ENCODE assay signal across 8 cellular contexts in genomic region chr20:33730946-33731692, GRCh38. TPM values are rescaled to one million over a fixed set of nuclear protein-coding genes. Genes with fewer than 3 reads are reported as not detected.
DNase-seq lines count a peak whose midpoint lies in the region; ATAC-seq and TF ChIP-seq lines count a peak whose summit lies in the region.

No MANE protein-coding gene starts in this region.

- peak in 3 of 4 donors; percentile 1 to 6 (median 5) for ATAC-seq in heart left ventricle
- no peak for ATAC-seq in Right ventricle myocardium superior (ENCODE audit: poor library complexity)
- no peak for ATAC-seq in central memory CD8-positive, alpha-beta T cell (replicated peaks; ENCODE audit: extremely low read depth, poor library complexity, severe bottlenecking)
- no peak for ATAC-seq in left lobe of liver

- H3K27ac ChIP-seq in heart left ventricle (peak overlapping the region; percentile 86 to 99 (median 92)), mucosa of rectum (ENCODE audit: low read depth in 2 of 2, low read length in 2 of 2) (peak overlapping the region; percentile 89 to 92)

- no peak for TF ChIP-seq CTCF in heart left ventricle (IDR thresholded peaks at IDR 0.05)

- no peak for DNase-seq in heart left ventricle
- DNase-seq in Right ventricle myocardium superior = no peak
- DNase-seq in central memory CD8-positive, alpha-beta T cell (ENCODE audit: low spot score in 2 of 2) = no peak
- no peak for DNase-seq in left lobe of liver (ENCODE audit: low spot score)
- DNase-seq in DMS53 treated with DMSO at 0.1 percent for 48 hours (lab: John Stamatoyannopoulos, UW; ENCODE audit: unreplicated experiment) = no peak
- DNase-seq in stimulated activated CD4-positive, alpha-beta T cell treated with anti-CD3 and anti-CD28 coated beads, Interleukin-1b, Interleukin-23, amount 100 ng/mL, for 48 hours = no peak
- no peak for DNase-seq in SKM-1 treated with dmso at 0.1 percent for 144 hours (lab: John Stamatoyannopoulos, UW; ENCODE audit: unreplicated experiment)

- H3K36me3 Mint-ChIP-seq in central memory CD8-positive, alpha-beta T cell (ENCODE audit: insufficient read depth) = peaks cover 3% of the 10 kb centered on the region

- H3K4me3 ChIP-seq in heart left ventricle (peak overlapping the region; percentile 42 to 71 (median 64)), mucosa of rectum (ENCODE audit: low read length in 2 of 2) (peak overlapping the region; percentile 68 to 74)

- WGBS in heart left ventricle, 4 donors = 77 to 81% (median 80%) methylated on average over 18 of the region's 18 CpGs

- peak overlapping the region; percentile 95 for H3K27ac Mint-ChIP-seq in central memory CD8-positive, alpha-beta T cell (ENCODE audit: low read depth)

- H3K27me3 Mint-ChIP-seq in central memory CD8-positive, alpha-beta T cell = no peaks in the 10 kb centered on the region

- H3K9me3 Mint-ChIP-seq in central memory CD8-positive, alpha-beta T cell = no peaks in the 10 kb centered on the region

- H3K9me3 ChIP-seq in heart left ventricle (peaks cover 0 to 7% (median 3%) of the 10 kb centered on the region in 12 donors), mucosa of rectum (ENCODE audit: control insufficient read depth in 2 of 2, low read length in 2 of 2) (peaks cover 0 to under 1% of the 10 kb centered on the region in 2 donors)

- TF ChIP-seq POLR2A in heart left ventricle (IDR thresholded peaks at IDR 0.05) = no peak

- H3K36me3 ChIP-seq in heart left ventricle (no peaks in the 10 kb centered on the region), mucosa of rectum (ENCODE audit: control insufficient read depth in 2 of 2, insufficient read depth in 2 of 2, low read length in 2 of 2) (no peaks in the 10 kb centered on the region)

- H3K4me1 ChIP-seq in heart left ventricle (peaks cover 0 to 29% (median 20%) of the 10 kb centered on the region in 12 donors), mucosa of rectum (ENCODE audit: control insufficient read depth in 2 of 2, insufficient read depth in 2 of 2, low read length in 2 of 2) (peaks cover 22 to 23% of the 10 kb centered on the region in 2 donors)

- H3K9ac ChIP-seq in mucosa of rectum (ENCODE audit: low read depth in 1 of 2, low read length in 2 of 2) = peak overlapping the region; percentile 47 to 77

- peaks cover 28% of the 10 kb centered on the region for H3K4me1 Mint-ChIP-seq in central memory CD8-positive, alpha-beta T cell

- H3K4me3 Mint-ChIP-seq in central memory CD8-positive, alpha-beta T cell = peak overlapping the region; percentile 85

- intact Hi-C loops in heart left ventricle (cut with DNase I) (loop anchor here in 6 of 10 donors (5.0 kb wide), 5 partner anchors 59 to 274 kb away; partner anchors contain the start of genes NECAB3 (in 2 of the 6), ACTL10 (in 1 of the 6), CHMP4B (in 1 of the 6) and RALY (in 1 of the 6)), Right ventricle myocardium superior (cut with DNase I) (loop anchor here (10.0 kb wide), 1 partner anchor 276 kb away; no protein-coding TSS in a partner anchor)

- H3K27me3 ChIP-seq in heart left ventricle (no peaks in the 10 kb centered on the region), mucosa of rectum (ENCODE audit: control insufficient read depth in 2 of 2, insufficient read depth in 2 of 2, low read length in 2 of 2) (no peaks in the 10 kb centered on the region)

RNA-seq across cellular contexts. Expression of gene ZNF341, which starts 0.7 kb away (rescaled TPM):
- total RNA-seq in heart left ventricle (1 to 10 TPM; 1.2 to 3.3 (median 1.5) TPM), Right ventricle myocardium superior (1.9 TPM), left lobe of liver (1.5 TPM)
- polyA plus RNA-seq in heart left ventricle = 1 to 10 TPM; 1.9 to 2.0 TPM

RNA-seq across cellular contexts. Expression of gene PXMP4, which starts 11.0 kb away (rescaled TPM):
- total RNA-seq in heart left ventricle = 10 to 100 TPM in 6 of 9 donors, 1 to 10 TPM in 3; 8.2 to 13.0 (median 11.9) TPM
- 1 to 10 TPM; 5.0 to 7.5 TPM for polyA plus RNA-seq in heart left ventricle
- 11.7 TPM for total RNA-seq in Right ventricle myocardium superior
- total RNA-seq in left lobe of liver = 15.4 TPM

RNA-seq across cellular contexts. Expression of gene E2F1, which starts 44.9 kb away (rescaled TPM):
- 1 to 10 TPM in 7 of 9 donors, under 1 TPM in 2; 0.32 to 6.4 (median 1.4) TPM for total RNA-seq in heart left ventricle
- polyA plus RNA-seq in heart left ventricle = 1 to 10 TPM in 1 of 2 donors, under 1 TPM in 1; 0.46 to 1.1 TPM
- 1.1 TPM for total RNA-seq in Right ventricle myocardium superior
- total RNA-seq in left lobe of liver = 0.60 TPM

RNA-seq across cellular contexts. Expression of gene NECAB3, which starts 56.9 kb away (rescaled TPM):
- total RNA-seq in heart left ventricle = 100 to 1,000 TPM in 1 of 9 donors, 10 to 100 TPM in 8; 54.5 to 111 (median 74.8) TPM
- 10 to 100 TPM; 37.6 to 67.2 TPM for polyA plus RNA-seq in heart left ventricle
- 69.4 TPM for total RNA-seq in Right ventricle myocardium superior
- 19.9 TPM for total RNA-seq in left lobe of liver

Comparison
In these comparisons a context has a peak if more than half of its experiments do, and no peak if none do; other contexts are left out.
1. ATAC-seq: peak in heart left ventricle (3 of 4); none in Right ventricle myocardium superior (single experiment), central memory CD8-positive, alpha-beta T cell (single experiment) and left lobe of liver (single experiment).